ENCODE assay signal across 1 cellular context in genomic region chr22:20807315-20807752, GRCh38.
TF ChIP-seq lines count a peak whose summit lies in the region.

No MANE protein-coding gene starts in this region.

TF ChIP-seq in K562, 482 proteins besides CTCF, POLR2A, EP300 and RAD21 (continued from another document and continues in another):
- no peak for TF ChIP-seq CHD7 (IDR thresholded peaks at IDR 0.05; ENCODE audit: low read depth, low read length)
- TF ChIP-seq IFI16 (CRISPR knock-in tag; IDR thresholded peaks at IDR 0.05): no peak
- no peak; the same call in 1 of the 2 replicates for TF ChIP-seq HMGXB4 (CRISPR knock-in tag; IDR thresholded peaks at IDR 0.05)
- no peak for TF ChIP-seq HOXB6 (CRISPR knock-in tag; IDR thresholded peaks at IDR 0.05; ENCODE audit: borderline replicate concordance)
- no peak for TF ChIP-seq ARID3B (CRISPR knock-in tag; IDR thresholded peaks at IDR 0.05; ENCODE audit: borderline replicate concordance)
- no peak for TF ChIP-seq ZNF699 (CRISPR knock-in tag; IDR thresholded peaks at IDR 0.05; ENCODE audit: insufficient replicate concordance)
- TF ChIP-seq SMARCC2 (IDR thresholded peaks at IDR 0.05; ENCODE audit: low read depth): peak; percentile 69; the same call in 1 of the 2 replicates
- TF ChIP-seq SMARCA4 (IDR thresholded peaks at IDR 0.05): peak; percentile 83
- TF ChIP-seq MBD2 (IDR thresholded peaks at IDR 0.05; ENCODE audit: borderline replicate concordance, low read depth): no peak
- TF ChIP-seq PRPF4 (IDR thresholded peaks at IDR 0.05; ENCODE audit: insufficient read depth, low read depth, low read length, poor library complexity, severe bottlenecking): no peak
- TF ChIP-seq ETS2 (tag; IDR thresholded peaks at IDR 0.05; ENCODE audit: borderline replicate concordance, poor library complexity, severe bottlenecking): no peak
- no peak for TF ChIP-seq ZNF384 (IDR thresholded peaks at IDR 0.05; ENCODE audit: low read depth, low read length)
- TF ChIP-seq CXXC5 (CRISPR knock-in tag; IDR thresholded peaks at IDR 0.05): 0 out of 2 replicates have a peak, but pooled peaks have one; percentile 2
- peak; percentile 52; the same call in 1 of the 2 replicates for TF ChIP-seq CREB3 (tag; conservative IDR thresholded peaks at IDR 0.05; ENCODE audit: low read depth)
- peak; percentile 92 for TF ChIP-seq JUND (IDR thresholded peaks at IDR 0.05; ENCODE audit: borderline replicate concordance, low read depth, low read length)
- peak; percentile 98 for TF ChIP-seq JUND (tag; IDR thresholded peaks at IDR 0.05; ENCODE audit: borderline replicate concordance, low read depth, low read length)
- no peak for TF ChIP-seq FOXJ2 (tag; IDR thresholded peaks at IDR 0.05)
- peak; percentile 95 for TF ChIP-seq MAFK (IDR thresholded peaks at IDR 0.05; ENCODE audit: low read length)
- peak in 1 of 2 experiments; percentile 26; a peak in 1 of 4 replicates for TF ChIP-seq TEAD1 (CRISPR knock-in tag; IDR thresholded peaks at IDR 0.05)
- no peak for TF ChIP-seq ELK1 (CRISPR knock-in tag; IDR thresholded peaks at IDR 0.05)
- no peak for TF ChIP-seq ZNF584 (CRISPR knock-in tag; IDR thresholded peaks at IDR 0.05; ENCODE audit: low read depth)
- TF ChIP-seq, protein P1, sequence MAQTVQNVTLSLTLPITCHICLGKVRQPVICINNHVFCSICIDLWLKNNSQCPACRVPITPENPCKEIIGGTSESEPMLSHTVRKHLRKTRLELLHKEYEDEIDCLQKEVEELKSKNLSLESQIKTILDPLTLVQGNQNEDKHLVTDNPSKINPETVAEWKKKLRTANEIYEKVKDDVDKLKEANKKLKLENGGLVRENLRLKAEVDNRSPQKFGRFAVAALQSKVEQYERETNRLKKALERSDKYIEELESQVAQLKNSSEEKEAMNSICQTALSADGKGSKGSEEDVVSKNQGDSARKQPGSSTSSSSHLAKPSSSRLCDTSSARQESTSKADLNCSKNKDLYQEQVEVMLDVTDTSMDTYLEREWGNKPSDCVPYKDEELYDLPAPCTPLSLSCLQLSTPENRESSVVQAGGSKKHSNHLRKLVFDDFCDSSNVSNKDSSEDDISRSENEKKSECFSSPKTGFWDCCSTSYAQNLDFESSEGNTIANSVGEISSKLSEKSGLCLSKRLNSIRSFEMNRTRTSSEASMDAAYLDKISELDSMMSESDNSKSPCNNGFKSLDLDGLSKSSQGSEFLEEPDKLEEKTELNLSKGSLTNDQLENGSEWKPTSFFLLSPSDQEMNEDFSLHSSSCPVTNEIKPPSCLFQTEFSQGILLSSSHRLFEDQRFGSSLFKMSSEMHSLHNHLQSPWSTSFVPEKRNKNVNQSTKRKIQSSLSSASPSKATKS (CRISPR knock-in tag; IDR thresholded peaks at IDR 0.05): no peak
